Comparison of ENCODE assay signal across 8 cellular contexts in genomic region chr19:38930776-38931761, GRCh38. TPM values are rescaled to one million over a fixed set of nuclear protein-coding genes. Genes with fewer than 3 reads are reported as not detected.
DNase-seq lines count a peak whose midpoint lies in the region; ATAC-seq, FAIRE-seq and TF ChIP-seq lines count a peak whose summit lies in the region.

TSS of gene MRPS12 (plus strand) at chr19:38930944. CDS start at chr19:38931295, 351 bp downstream.

- peak; percentile 60 for FAIRE-seq in D721Med (lab: Jason Lieb, UNC)

- 5% methylated on average over 48 of the region's 48 CpGs for WGBS in esophagus, 2 donors

- DNase-seq in D721Med (ENCODE audit: insufficient read length, low spot score) (peak; percentile 94), HT-29 (ENCODE audit: low spot score) (peak; percentile 100), NOMO-1 treated with dmso at 0.1 percent for 144 hours (lab: John Stamatoyannopoulos, UW; ENCODE audit: unreplicated experiment) (peak; percentile 96), activated T-cell treated with anti-CD3 and anti-CD28 coated beads for 48 hours (ENCODE audit: low read depth) (peak; percentile 97)
- peak; percentile 94 for DNase-seq in stimulated activated CD8-positive, alpha-beta memory T cell treated with anti-CD3 and anti-CD28 coated beads, Interleukin-7, amount 100 ng/mL, for 24 hours (ENCODE audit: low read depth)

- peaks cover 0 to 10% of the 10 kb centered on the region in 2 donors for H3K36me3 ChIP-seq in esophagus (ENCODE audit: control insufficient read depth in 2 of 2, insufficient read depth in 2 of 2, low read length in 1 of 2)
- H3K36me3 ChIP-seq in mucosa of rectum (ENCODE audit: control insufficient read depth in 2 of 2, insufficient read depth in 2 of 2, low read length in 2 of 2), result peaks cover 6 to 13% of the 10 kb centered on the region in 2 donors

- H3K9me3 ChIP-seq in esophagus (ENCODE audit: control insufficient read depth in 2 of 2, insufficient read depth in 1 of 2, low read depth in 1 of 2, low read length in 1 of 2), result no peaks in the 10 kb centered on the region
- H3K9me3 ChIP-seq in mucosa of rectum (ENCODE audit: control insufficient read depth in 2 of 2, low read length in 2 of 2), result no peaks in the 10 kb centered on the region

- ATAC-seq in GM21360 (IDR thresholded peaks at IDR 0.05; ENCODE audit: unreplicated experiment), result peak; percentile 87

- H3K27ac ChIP-seq in esophagus (ENCODE audit: low read depth in 2 of 2, low read length in 1 of 2), result peak within 1 kb of the TSS; percentile 69 to 97
- H3K27ac ChIP-seq in mucosa of rectum (ENCODE audit: low read depth in 2 of 2, low read length in 2 of 2), result peak within 1 kb of the TSS; percentile 87 to 92

- peak within 1 kb of the TSS; percentile 95 to 98 for H3K9ac ChIP-seq in mucosa of rectum (ENCODE audit: low read depth in 1 of 2, low read length in 2 of 2)

- H3K27me3 ChIP-seq in esophagus (ENCODE audit: control insufficient read depth in 1 of 2, insufficient read depth in 2 of 2, low read length in 2 of 2) (no peaks in the 10 kb centered on the region), mucosa of rectum (ENCODE audit: control insufficient read depth in 2 of 2, insufficient read depth in 2 of 2, low read length in 2 of 2) (no peaks in the 10 kb centered on the region)

- peaks cover 3 to 5% of the 10 kb centered on the region in 2 donors for H3K4me1 ChIP-seq in esophagus (ENCODE audit: control insufficient read depth in 2 of 2, insufficient read depth in 2 of 2, low read length in 1 of 2)
- peaks cover 8 to 13% of the 10 kb centered on the region in 2 donors for H3K4me1 ChIP-seq in mucosa of rectum (ENCODE audit: control insufficient read depth in 2 of 2, insufficient read depth in 2 of 2, low read length in 2 of 2)

- H3K4me3 ChIP-seq in esophagus (ENCODE audit: low read depth in 1 of 2, low read length in 2 of 2) (peak within 1 kb of the TSS; percentile 63 to 88), mucosa of rectum (ENCODE audit: low read length in 2 of 2) (peak within 1 kb of the TSS; percentile 96 to 99)

- no peak for TF ChIP-seq CTCF in D721Med (IDR thresholded peaks at IDR 0.05; ENCODE audit: insufficient read depth, missing control alignments)

RNA-seq across cellular contexts. Expression of gene MRPS12, which starts in this region (rescaled TPM):
- 350 and 367 TPM in 2 replicates for total RNA-seq in HT-29 (2014; rRNA removed; shearing (Covaris generic))
- polyA plus RNA-seq in esophagus, result 10 to 100 TPM; 15.0 to 54.4 TPM

Comparison
In these comparisons a context has a peak if more than half of its experiments do, and no peak if none do; other contexts are left out.
1. Peak in every context shown above with its lines: DNase-seq, ATAC-seq, H3K4me3 ChIP-seq and H3K27ac ChIP-seq.